ENCODE assay signal across 9 cellular contexts in genomic region chr3:135966875-135967274, GRCh38. TPM values are rescaled to one million over a fixed set of nuclear protein-coding genes. Genes with fewer than 3 reads are reported as not detected.
DNase-seq lines count a peak whose midpoint lies in the region; ATAC-seq, FAIRE-seq and TF ChIP-seq lines count a peak whose summit lies in the region.
"Had no signal": no experiment of that assay in that cellular context is flagged by ENCODE, and none has a peak within 500 bp of the region (broad histone marks: within the 10 kb centered on the region; RNA-seq: fewer than 3 reads in every experiment).

No MANE protein-coding gene starts in this region.

- H3K9me2 ChIP-seq in SK-N-SH, result no peaks in the 10 kb centered on the region

- TF ChIP-seq CTCF in SK-N-SH (IDR thresholded peaks at IDR 0.05) (no peak), keratinocyte (optimal IDR thresholded peaks at IDR 0.05 in 1 of 3, IDR thresholded peaks at IDR 0.05 in 1 of 3, conservative IDR thresholded peaks at IDR 0.05 in 1 of 3; ENCODE audit: extremely low read depth in 1 of 3, insufficient read depth in 2 of 3, low read length in 3 of 3) (no peak)

- H3K79me2 ChIP-seq in SK-N-SH (ENCODE audit: insufficient read depth) (peaks cover 57% of the 10 kb centered on the region), keratinocyte (ENCODE audit: control insufficient read depth, insufficient read depth, low read length) (peaks cover 44% of the 10 kb centered on the region)

- H4K20me1 ChIP-seq in SK-N-SH (ENCODE audit: insufficient read depth) (peaks cover 7% of the 10 kb centered on the region; the same call in 1 of the 2 replicates), keratinocyte (ENCODE audit: control insufficient read depth, extremely low read depth, insufficient read depth, low read length) (no peaks in the 10 kb centered on the region)

- WGBS in SK-N-SH (ENCODE audit: low lambda C conversion rate), result 66% methylated on average over 4 of the region's 4 CpGs

- DNase-seq in SK-N-SH (peak; percentile 6), adipocyte (ENCODE audit: low read depth) (no peak), keratinocyte (ENCODE audit: low read depth, low spot score) (no peak), NCI-H748 treated with DMSO at 0.1 percent for 48 hours (lab: John Stamatoyannopoulos, UW) (no peak), foreskin melanocyte (no peak)
- DNase-seq: OCI-M1 had no signal

- H3K4me1 ChIP-seq in SK-N-SH (ENCODE audit: control insufficient read depth in 1 of 2, insufficient read depth in 2 of 2, low read depth in 1 of 2, low read length in 1 of 2) (peaks cover 0 to 8% of the 10 kb centered on the region in 2 experiments; a peak in 3 of 4 replicates), adipocyte (ENCODE audit: control insufficient read depth, insufficient read depth, low read length) (peaks cover 31% of the 10 kb centered on the region), keratinocyte (ENCODE audit: control insufficient read depth, extremely low read depth, insufficient read depth, low read length) (peaks cover 39% of the 10 kb centered on the region), stomach smooth muscle (ENCODE audit: control insufficient read depth, insufficient read depth, low read length) (peaks cover 6% of the 10 kb centered on the region)

- POLR2A ChIA-PET in SK-N-SH (lab: Yijun Ruan, JAX), result no interaction called here

- H3K27me3 ChIP-seq in SK-N-SH (ENCODE audit: insufficient read depth) (no peaks in the 10 kb centered on the region), adipocyte (replicated peaks; ENCODE audit: control insufficient read depth, insufficient read depth, low read length) (no peaks in the 10 kb centered on the region), keratinocyte (ENCODE audit: control insufficient read depth, extremely low read depth, insufficient read depth, low read length) (no peaks in the 10 kb centered on the region), stomach smooth muscle (ENCODE audit: control insufficient read depth in 1 of 2, insufficient read depth in 2 of 2, low read length in 2 of 2) (no peaks in the 10 kb centered on the region)

- peaks cover 9% of the 10 kb centered on the region for H3F3A ChIP-seq in SK-N-SH (replicated peaks; ENCODE audit: insufficient read depth)

- H2AFZ ChIP-seq in SK-N-SH (ENCODE audit: low read depth) (peak overlapping the region; percentile 77), keratinocyte (ENCODE audit: control insufficient read depth, low read length) (no peak overlapping the region)

- no peaks in the 10 kb centered on the region for H3K9me1 ChIP-seq in keratinocyte (ENCODE audit: control insufficient read depth, extremely low read depth, insufficient read depth, low read length)

- H3K9ac ChIP-seq in SK-N-SH (peak overlapping the region; percentile 88), adipocyte (ENCODE audit: low read length) (peak overlapping the region; percentile 89), keratinocyte (ENCODE audit: control insufficient read depth, extremely low read depth, insufficient read depth, low read length) (peak overlapping the region; percentile 82), stomach smooth muscle (ENCODE audit: low read length in 2 of 2) (peak overlapping the region; percentile 81 to 88)

- TF ChIP-seq EP300 in SK-N-SH (IDR thresholded peaks at IDR 0.05; ENCODE audit: borderline replicate concordance in 1 of 2, low read depth in 1 of 2, low read length in 1 of 2), result no peak

- no peak for FAIRE-seq in keratinocyte (lab: Jason Lieb, UNC)

- no peaks in the 10 kb centered on the region for H3K9me3 ChIP-seq in SK-N-SH
- H3K9me3 ChIP-seq in adipocyte (ENCODE audit: control insufficient read depth, low read length), result no peaks in the 10 kb centered on the region
- no peaks in the 10 kb centered on the region for H3K9me3 ChIP-seq in keratinocyte (ENCODE audit: control insufficient read depth, low read depth, low read length)
- H3K9me3 ChIP-seq in stomach smooth muscle (ENCODE audit: control insufficient read depth in 2 of 2, low read length in 2 of 2), result no peaks in the 10 kb centered on the region

- H3K4me3 ChIP-seq in SK-N-SH (ENCODE audit: low read depth in 2 of 2, low read length in 1 of 2) (peak overlapping the region; percentile 85 to 88), adipocyte (ENCODE audit: low read length) (peak overlapping the region; percentile 91), keratinocyte (ENCODE audit: control insufficient read depth in 2 of 3, extremely low read depth in 1 of 3, insufficient read depth in 2 of 3, low read depth in 1 of 3, low read length in 3 of 3) (peak overlapping the region; percentile 71 to 84 (median 72)), stomach smooth muscle (ENCODE audit: low read length in 2 of 2) (peak overlapping the region; percentile 56 to 83)

- dilution Hi-C loops in keratinocyte (cut with MboI; ENCODE audit: extremely low pct_ligation_motif_present, low sequenced_read_pairs), result no loop called here

- CTCF ChIA-PET in SK-N-SH (lab: Yijun Ruan, JAX), result interaction anchor here (1.8 to 2.2 kb wide), 2 partner anchors 70 to 75 kb away, joined by 5 to 12 read pairs; no protein-coding TSS in a partner anchor

- H3K36me3 ChIP-seq in SK-N-SH (replicated peaks in 1 of 2; ENCODE audit: control insufficient read depth in 1 of 2, insufficient read depth in 2 of 2, low read length in 1 of 2), result no peaks in the 10 kb centered on the region
- H3K36me3 ChIP-seq in adipocyte (ENCODE audit: control insufficient read depth, insufficient read depth, low read length, severe bottlenecking), result no peaks in the 10 kb centered on the region
- H3K36me3 ChIP-seq in keratinocyte (ENCODE audit: control insufficient read depth in 2 of 2, extremely low read depth in 1 of 2, insufficient read depth in 2 of 2, low read length in 2 of 2), result no peaks in the 10 kb centered on the region
- no peaks in the 10 kb centered on the region for H3K36me3 ChIP-seq in stomach smooth muscle (ENCODE audit: control insufficient read depth in 2 of 2, insufficient read depth in 2 of 2, low read length in 2 of 2)

- TF ChIP-seq RAD21 in SK-N-SH (IDR thresholded peaks at IDR 0.05; ENCODE audit: low read length), result no peak

- ATAC-seq in SK-N-SH treated with all-trans-retinoic acid at 6 μM for 48 hours (no peak), GM18511 (IDR thresholded peaks at IDR 0.05; ENCODE audit: unreplicated experiment) (no peak)

- H3K4me2 ChIP-seq in SK-N-SH (peak overlapping the region; percentile 95), keratinocyte (ENCODE audit: control insufficient read depth, extremely low read depth, insufficient read depth, low read depth, low read length) (peak overlapping the region; percentile 91)

- H3K27ac ChIP-seq in SK-N-SH (ENCODE audit: low read depth in 2 of 2, low read length in 1 of 2) (peak overlapping the region in 1 of 2 experiments; percentile 85; a peak in 2 of 4 replicates), keratinocyte (ENCODE audit: control insufficient read depth, insufficient read depth, low read length) (peak overlapping the region; percentile 70), stomach smooth muscle (ENCODE audit: low read length) (peak overlapping the region; percentile 91)

TF ChIP-seq in SK-N-SH, 30 proteins besides CTCF, POLR2A, EP300 and RAD21:
- TF ChIP-seq GABPA (IDR thresholded peaks at IDR 0.05; ENCODE audit: low read depth) (no peak), FOXM1 (IDR thresholded peaks at IDR 0.05; ENCODE audit: low read depth) (no peak), JUND (IDR thresholded peaks at IDR 0.05) (no peak), PBX3 (IDR thresholded peaks at IDR 0.05) (no peak), TEAD4 (IDR thresholded peaks at IDR 0.05; ENCODE audit: borderline replicate concordance, insufficient read depth) (no peak), YY1 (IDR thresholded peaks at IDR 0.05; ENCODE audit: low read depth) (no peak), SIN3A (IDR thresholded peaks at IDR 0.05; ENCODE audit: borderline replicate concordance, low read depth, low read length) (no peak)

TF ChIP-seq in SK-N-SH treated with all-trans-retinoic acid at 6 μM for 48 hours, 23 proteins besides CTCF, POLR2A, EP300 and RAD21:
- TF ChIP-seq CSDC2 (CRISPR knock-in tag; IDR thresholded peaks at IDR 0.05), result no peak
- TF ChIP-seq ZNF565 (CRISPR knock-in tag; conservative IDR thresholded peaks at IDR 0.05; ENCODE audit: low read depth), result no peak
- no peak for TF ChIP-seq PATZ1 (CRISPR knock-in tag; IDR thresholded peaks at IDR 0.05; ENCODE audit: borderline replicate concordance)
- no peak for TF ChIP-seq TOX (CRISPR knock-in tag; IDR thresholded peaks at IDR 0.05; ENCODE audit: borderline replicate concordance)
- TF ChIP-seq SNAI2 (CRISPR knock-in tag; IDR thresholded peaks at IDR 0.05), result no peak
- TF ChIP-seq ZC3H10 (CRISPR knock-in tag; IDR thresholded peaks at IDR 0.05), result no peak

RNA-seq across cellular contexts. Expression of gene PPP2R3A, which starts 1.3 kb away (rescaled TPM):
- polyA plus RNA-seq in SK-N-SH (2012; rRNA removed) (3.9 and 4.9 TPM in 2 replicates), keratinocyte (10.3 to 11.8 TPM (median 11.1 TPM) in 3 replicates)
- 5.6 and 5.9 TPM in 2 replicates for polyA plus RNA-seq in SK-N-SH (2012; cell fraction: cytosol; rRNA removed)
- 3.0 and 4.4 TPM in 2 replicates for polyA plus RNA-seq in SK-N-SH (2012; cell fraction: nucleus; rRNA removed)
- 8.8 TPM for polyA plus RNA-seq in keratinocyte (2011; ENCODE audit: low read depth)
- polyA plus RNA-seq in keratinocyte (2011; cell fraction: cytosol; rRNA removed), result 5.2 and 9.6 TPM in 2 replicates
- 10.3 and 10.9 TPM in 2 replicates for polyA plus RNA-seq in keratinocyte (2011; cell fraction: nucleus; rRNA removed)
- polyA plus RNA-seq in keratinocyte (2012; ENCODE audit: low replicate concordance), result 6.7 and 10.7 TPM in 2 replicates
- 17.9 to 30.8 TPM (median 22.1 TPM) in 3 replicates for polyA minus RNA-seq in keratinocyte
- 9.0 TPM for polyA minus RNA-seq in keratinocyte (2011; cell fraction: cytosol; rRNA and poly(A)+ RNA removed)
- polyA minus RNA-seq in keratinocyte (2011; cell fraction: nucleus; rRNA and poly(A)+ RNA removed), result 14.4 and 29.9 TPM in 2 replicates
